In genomic region chr16:76963614-76964315, GRCh38 we compare ENCODE assay signal across 20 cellular contexts.
DNase-seq lines count a peak whose midpoint lies in the region; ATAC-seq and TF ChIP-seq lines count a peak whose summit lies in the region.
"Had no signal": no experiment of that assay in that cellular context is flagged by ENCODE, and none has a peak within 500 bp of the region (broad histone marks: within the 10 kb centered on the region; RNA-seq: fewer than 3 reads in every experiment).

No MANE protein-coding gene starts in this region.

- no peaks in the 10 kb centered on the region for H3K36me3 ChIP-seq in SU-DHL-6 (ENCODE audit: low read length)

- H2AFZ ChIP-seq in SU-DHL-6 (ENCODE audit: low read depth, low read length, severe bottlenecking), result no peak overlapping the region

- no peaks in the 10 kb centered on the region for H3K79me2 ChIP-seq in SU-DHL-6 (ENCODE audit: insufficient read depth, low read length)

- no peak overlapping the region for H3K27ac ChIP-seq in SU-DHL-6 (ENCODE audit: low read depth, low read length)
- H3K27ac ChIP-seq in foreskin keratinocyte, result no peak overlapping the region

- H3K9me3 ChIP-seq in SU-DHL-6 (ENCODE audit: insufficient read depth, low read length), result no peaks in the 10 kb centered on the region
- H3K9me3 ChIP-seq: SK-N-SH had no signal

- no peaks in the 10 kb centered on the region for H3K4me1 ChIP-seq in foreskin keratinocyte

- H3K4me2 ChIP-seq in SU-DHL-6 (ENCODE audit: low read depth, low read length, poor library complexity, severe bottlenecking), result peak overlapping the region; percentile 10
- H3K4me2 ChIP-seq: SK-N-SH had no signal

- no peaks in the 10 kb centered on the region for H3K36me3 Mint-ChIP-seq in activated CD4-positive, alpha-beta T cell treated with anti-CD3 and anti-CD28 coated beads for 36 hours (ENCODE audit: low read depth)
- H3K36me3 Mint-ChIP-seq: activated CD4-positive, alpha-beta memory T cell treated with anti-CD3 and anti-CD28 coated beads for 36 hours; activated naive CD8-positive, alpha-beta T cell; brain had no signal

- intact Hi-C loops in activated CD4-positive, alpha-beta T cell treated with anti-CD3 and anti-CD28 coated beads for 36 hours (cut with DNase I, micrococcal nuclease), result no loop called here

- H3F3A ChIP-seq in SU-DHL-6 (ENCODE audit: insufficient read depth), result no peaks in the 10 kb centered on the region

- no peak overlapping the region for H3K27ac Mint-ChIP-seq in activated CD4-positive, alpha-beta T cell treated with anti-CD3 and anti-CD28 coated beads for 36 hours
- H3K27ac Mint-ChIP-seq: activated CD4-positive, alpha-beta memory T cell treated with anti-CD3 and anti-CD28 coated beads for 36 hours; activated naive CD8-positive, alpha-beta T cell; brain had no signal

- no peak for DNase-seq in activated T-cell treated with anti-CD3 and anti-CD28 coated beads, Interleukin-2, amount 50 U/mL, for 1 hour
- DNase-seq in cerebellum (ENCODE audit: low spot score) (no peak), foreskin keratinocyte (no peak)
- no peak for DNase-seq in activated CD4-positive, alpha-beta T cell treated with anti-CD3 and anti-CD28 coated beads for 36 hours
- DNase-seq: activated CD4-positive, alpha-beta memory T cell treated with anti-CD3 and anti-CD28 coated beads for 36 hours; activated T-cell treated with anti-CD3 and anti-CD28 coated beads, Interleukin-2, amount 50 U/mL, for 48 hours; GF-D8; hippocampal formation; IMR-90; NCI-H1092 treated with DMSO at 0.1 percent for 48 hours; NCI-H446; SK-N-SH; stimulated activated CD4-positive, alpha-beta T cell treated with anti-CD3 and anti-CD28 coated beads, Interleukin-1b, Interleukin-23, amount 100 ng/mL, for 48 hours had no signal

- no peak overlapping the region for H3K9ac ChIP-seq in SU-DHL-6 (ENCODE audit: low read length)
- H3K9ac ChIP-seq: SK-N-SH had no signal

- H3K27me3 Mint-ChIP-seq in activated CD4-positive, alpha-beta T cell treated with anti-CD3 and anti-CD28 coated beads for 36 hours, result no peaks in the 10 kb centered on the region
- H3K27me3 Mint-ChIP-seq: activated CD4-positive, alpha-beta memory T cell treated with anti-CD3 and anti-CD28 coated beads for 36 hours; activated naive CD8-positive, alpha-beta T cell; brain had no signal

- peak; percentile 78 for ATAC-seq in GM18519 (IDR thresholded peaks at IDR 0.05; ENCODE audit: low FRiP score, unreplicated experiment)
- ATAC-seq in HG02571 (IDR thresholded peaks at IDR 0.05; ENCODE audit: unreplicated experiment), result peak; percentile 71
- ATAC-seq in HG03565 (IDR thresholded peaks at IDR 0.05; ENCODE audit: unreplicated experiment), result peak; percentile 80
- ATAC-seq in foreskin keratinocyte, result no peak
- ATAC-seq in activated CD4-positive, alpha-beta T cell treated with anti-CD3 and anti-CD28 coated beads for 36 hours, result no peak
- ATAC-seq: sciatic nerve had no signal

- H3K9me2 ChIP-seq in SU-DHL-6 (replicated peaks; ENCODE audit: insufficient read depth, low read length), result no peaks in the 10 kb centered on the region
- H3K9me2 ChIP-seq: SK-N-SH had no signal

- no peaks in the 10 kb centered on the region for H4K20me1 ChIP-seq in SU-DHL-6 (ENCODE audit: low read depth, low read length)

- H3K4me1 Mint-ChIP-seq in activated CD4-positive, alpha-beta T cell treated with anti-CD3 and anti-CD28 coated beads for 36 hours, result no peaks in the 10 kb centered on the region

- no peak overlapping the region for H3K4me3 Mint-ChIP-seq in activated CD4-positive, alpha-beta T cell treated with anti-CD3 and anti-CD28 coated beads for 36 hours
- H3K4me3 Mint-ChIP-seq: activated CD4-positive, alpha-beta memory T cell treated with anti-CD3 and anti-CD28 coated beads for 36 hours; activated naive CD8-positive, alpha-beta T cell; brain had no signal

- POLR2A ChIA-PET in activated CD4-positive, alpha-beta T cell treated with anti-CD3 and anti-CD28 coated beads for 36 hours (lab: Charles Lee), result no interaction called here

- TF ChIP-seq CTCF in SU-DHL-6 (IDR thresholded peaks at IDR 0.05; ENCODE audit: insufficient read depth, low read length, poor library complexity, severe bottlenecking) (no peak), foreskin keratinocyte (conservative IDR thresholded peaks at IDR 0.05) (no peak)

- no peaks in the 10 kb centered on the region for H3K9me3 Mint-ChIP-seq in activated CD4-positive, alpha-beta T cell treated with anti-CD3 and anti-CD28 coated beads for 36 hours (ENCODE audit: low read depth)
- H3K9me3 Mint-ChIP-seq: activated CD4-positive, alpha-beta memory T cell treated with anti-CD3 and anti-CD28 coated beads for 36 hours had no signal

- H3K4me3 ChIP-seq in SU-DHL-6 (ENCODE audit: insufficient read depth, low read length, poor library complexity, severe bottlenecking), result no peak overlapping the region

- H3K27me3 ChIP-seq in SU-DHL-6 (ENCODE audit: low read length) (no peaks in the 10 kb centered on the region), foreskin keratinocyte (no peaks in the 10 kb centered on the region)

- CTCF ChIA-PET in activated CD4-positive, alpha-beta T cell treated with anti-CD3 and anti-CD28 coated beads for 36 hours (lab: Charles Lee), result no interaction called here

Comparison
In these comparisons a context has a peak if more than half of its experiments do, and no peak if none do; other contexts are left out.
1. ATAC-seq: peak in GM18519 (single experiment), HG02571 (single experiment) and HG03565 (single experiment); none in foreskin keratinocyte (single experiment) and activated CD4-positive, alpha-beta T cell treated with anti-CD3 and anti-CD28 coated beads for 36 hours (single experiment).